Comparison of ENCODE assay signal across 10 cellular contexts in genomic region chr21:14482165-14482564, GRCh38.
DNase-seq lines count a peak whose midpoint lies in the region; ATAC-seq and TF ChIP-seq lines count a peak whose summit lies in the region.
"Had no signal": no experiment of that assay in that cellular context is flagged by ENCODE, and none has a peak within 500 bp of the region (broad histone marks: within the 10 kb centered on the region; RNA-seq: fewer than 3 reads in every experiment).

No MANE protein-coding gene starts in this region.

- H3K27me3 ChIP-seq in neutrophil = no peaks in the 10 kb centered on the region
- no peaks in the 10 kb centered on the region for H3K27me3 ChIP-seq in GM23338 (ENCODE audit: insufficient read depth)

- H4K20me1 ChIP-seq in GM23338 (replicated peaks; ENCODE audit: insufficient read depth) = no peaks in the 10 kb centered on the region

- peak overlapping the region in 1 of 2 experiments; percentile 26 for H3K4me3 ChIP-seq in neutrophil (ENCODE audit: low read depth in 1 of 2, low read length in 1 of 2)
- H3K4me3 ChIP-seq in GM23338 = no peak overlapping the region

- H3K27ac ChIP-seq in neutrophil = peak overlapping the region; percentile 95
- H3K27ac ChIP-seq in GM23338 (ENCODE audit: low read depth) = no peak overlapping the region

- peaks cover 55% of the 10 kb centered on the region for H3K36me3 Mint-ChIP-seq in activated CD4-positive, alpha-beta memory T cell treated with anti-CD3 and anti-CD28 coated beads, Interleukin-2, amount 10 ng/mL, durations not matched to agents 7 days and 5 days (ENCODE audit: low read depth)
- H3K36me3 Mint-ChIP-seq in GM23338 (ENCODE audit: low read depth) = no peaks in the 10 kb centered on the region
- H3K36me3 Mint-ChIP-seq: mesothelial cell of epicardium had no signal

- H3K4me3 Mint-ChIP-seq in activated CD4-positive, alpha-beta memory T cell treated with anti-CD3 and anti-CD28 coated beads, Interleukin-2, amount 10 ng/mL, durations not matched to agents 7 days and 5 days = peak overlapping the region; percentile 19
- H3K4me3 Mint-ChIP-seq in GM23338 = no peak overlapping the region
- H3K4me3 Mint-ChIP-seq: mesothelial cell of epicardium had no signal

- no peak overlapping the region for H2AFZ ChIP-seq in GM23338

- H3K4me1 Mint-ChIP-seq in activated CD4-positive, alpha-beta memory T cell treated with anti-CD3 and anti-CD28 coated beads, Interleukin-2, amount 10 ng/mL, durations not matched to agents 7 days and 5 days = peaks cover 48% of the 10 kb centered on the region
- 0 out of 3 replicates have a peak, but pooled peaks cover 4% of the 10 kb centered on the region for H3K4me1 Mint-ChIP-seq in GM23338

- intact Hi-C loops in posterior vena cava (cut with DNase I) = no loop called here

- DNase-seq in activated CD4-positive, CD25-positive, alpha-beta regulatory T cell (lab: John Stamatoyannopoulos, UW) = no peak
- peak; percentile 42 for DNase-seq in activated CD4-positive, alpha-beta memory T cell treated with anti-CD3 and anti-CD28 coated beads, Interleukin-2, amount 10 ng/mL, durations not matched to agents 7 days and 5 days
- DNase-seq in GM23338 (ENCODE audit: low spot score) = no peak
- DNase-seq in posterior vena cava (ENCODE audit: low spot score) = no peak
- DNase-seq: T-helper 9 cell had no signal

- H3K27ac Mint-ChIP-seq in activated CD4-positive, alpha-beta memory T cell treated with anti-CD3 and anti-CD28 coated beads, Interleukin-2, amount 10 ng/mL, durations not matched to agents 7 days and 5 days = peak overlapping the region; percentile 87
- no peak overlapping the region for H3K27ac Mint-ChIP-seq in GM23338
- H3K27ac Mint-ChIP-seq: mesothelial cell of epicardium had no signal

- no peaks in the 10 kb centered on the region for H3K79me2 ChIP-seq in GM23338 (replicated peaks; ENCODE audit: insufficient read depth)

- TF ChIP-seq CTCF in neutrophil (IDR thresholded peaks at IDR 0.05) (no peak), GM23338 (conservative IDR thresholded peaks at IDR 0.05; ENCODE audit: low read depth in 2 of 2) (no peak)

- peak; percentile 89 to 90 for ATAC-seq in activated CD4-positive, CD25-positive, alpha-beta regulatory T cell treated with anti-CD3 and anti-CD28 coated beads, Interleukin-2, amount 50 U/mL, for 24 hours
- ATAC-seq in HG03378 (IDR thresholded peaks at IDR 0.05; ENCODE audit: unreplicated experiment) (peak; percentile 48), GM23338 (no peak), HG03432 (IDR thresholded peaks at IDR 0.05; ENCODE audit: unreplicated experiment) (no peak)

- H3K4me2 ChIP-seq in GM23338 = no peak overlapping the region

- H3K27me3 Mint-ChIP-seq in activated CD4-positive, alpha-beta memory T cell treated with anti-CD3 and anti-CD28 coated beads, Interleukin-2, amount 10 ng/mL, durations not matched to agents 7 days and 5 days = no peaks in the 10 kb centered on the region
- no peaks in the 10 kb centered on the region for H3K27me3 Mint-ChIP-seq in GM23338 (ENCODE audit: insufficient read depth, low read depth, poor library complexity)

- CTCF ChIA-PET in activated CD4-positive, alpha-beta memory T cell treated with anti-CD3 and anti-CD28 coated beads, Interleukin-2, amount 10 ng/mL, durations not matched to agents 7 days and 5 days (lab: Charles Lee) = interaction anchor here (1.1 to 2.0 kb wide), 4 partner anchors 8 to 255 kb away, joined by 3 to 12 read pairs (median 4); partner anchors contain the start of gene HSPA13

- H3K36me3 ChIP-seq in neutrophil = peaks cover 6% of the 10 kb centered on the region
- no peaks in the 10 kb centered on the region for H3K36me3 ChIP-seq in GM23338 (ENCODE audit: insufficient read depth)

- H3K4me1 ChIP-seq in neutrophil (ENCODE audit: control insufficient read depth in 1 of 2, insufficient read depth in 1 of 2, low read depth in 1 of 2, low read length in 1 of 2) (peaks cover 61 to 70% of the 10 kb centered on the region in 2 experiments), GM23338 (ENCODE audit: insufficient read depth) (no peaks in the 10 kb centered on the region)

- H3F3A ChIP-seq in GM23338 (replicated peaks; ENCODE audit: low read depth) = no peaks in the 10 kb centered on the region

- H3K9me2 ChIP-seq in GM23338 (ENCODE audit: insufficient read depth) = no peaks in the 10 kb centered on the region

- POLR2A ChIA-PET in activated CD4-positive, alpha-beta memory T cell treated with anti-CD3 and anti-CD28 coated beads, Interleukin-2, amount 10 ng/mL, durations not matched to agents 7 days and 5 days (lab: Charles Lee) = interaction anchor here (0.7 to 4.8 kb wide), 17 partner anchors 11 to 281 kb away, joined by 3 to 39 read pairs (median 5); partner anchors contain the start of gene HSPA13

- H3K9me3 ChIP-seq in neutrophil = no peaks in the 10 kb centered on the region

- H3K9me3 Mint-ChIP-seq in activated CD4-positive, alpha-beta memory T cell treated with anti-CD3 and anti-CD28 coated beads, Interleukin-2, amount 10 ng/mL, durations not matched to agents 7 days and 5 days = peaks cover 25% of the 10 kb centered on the region
- H3K9me3 Mint-ChIP-seq in GM23338 = no peaks in the 10 kb centered on the region
- H3K9me3 Mint-ChIP-seq: mesothelial cell of epicardium had no signal

TF ChIP-seq in GM23338, 12 proteins besides CTCF, POLR2A, EP300 and RAD21 (continues in another document):
- TF ChIP-seq EZH2phosphoT487 (IDR thresholded peaks at IDR 0.05; ENCODE audit: unreplicated experiment) = no peak
- TF ChIP-seq, protein P1, sequence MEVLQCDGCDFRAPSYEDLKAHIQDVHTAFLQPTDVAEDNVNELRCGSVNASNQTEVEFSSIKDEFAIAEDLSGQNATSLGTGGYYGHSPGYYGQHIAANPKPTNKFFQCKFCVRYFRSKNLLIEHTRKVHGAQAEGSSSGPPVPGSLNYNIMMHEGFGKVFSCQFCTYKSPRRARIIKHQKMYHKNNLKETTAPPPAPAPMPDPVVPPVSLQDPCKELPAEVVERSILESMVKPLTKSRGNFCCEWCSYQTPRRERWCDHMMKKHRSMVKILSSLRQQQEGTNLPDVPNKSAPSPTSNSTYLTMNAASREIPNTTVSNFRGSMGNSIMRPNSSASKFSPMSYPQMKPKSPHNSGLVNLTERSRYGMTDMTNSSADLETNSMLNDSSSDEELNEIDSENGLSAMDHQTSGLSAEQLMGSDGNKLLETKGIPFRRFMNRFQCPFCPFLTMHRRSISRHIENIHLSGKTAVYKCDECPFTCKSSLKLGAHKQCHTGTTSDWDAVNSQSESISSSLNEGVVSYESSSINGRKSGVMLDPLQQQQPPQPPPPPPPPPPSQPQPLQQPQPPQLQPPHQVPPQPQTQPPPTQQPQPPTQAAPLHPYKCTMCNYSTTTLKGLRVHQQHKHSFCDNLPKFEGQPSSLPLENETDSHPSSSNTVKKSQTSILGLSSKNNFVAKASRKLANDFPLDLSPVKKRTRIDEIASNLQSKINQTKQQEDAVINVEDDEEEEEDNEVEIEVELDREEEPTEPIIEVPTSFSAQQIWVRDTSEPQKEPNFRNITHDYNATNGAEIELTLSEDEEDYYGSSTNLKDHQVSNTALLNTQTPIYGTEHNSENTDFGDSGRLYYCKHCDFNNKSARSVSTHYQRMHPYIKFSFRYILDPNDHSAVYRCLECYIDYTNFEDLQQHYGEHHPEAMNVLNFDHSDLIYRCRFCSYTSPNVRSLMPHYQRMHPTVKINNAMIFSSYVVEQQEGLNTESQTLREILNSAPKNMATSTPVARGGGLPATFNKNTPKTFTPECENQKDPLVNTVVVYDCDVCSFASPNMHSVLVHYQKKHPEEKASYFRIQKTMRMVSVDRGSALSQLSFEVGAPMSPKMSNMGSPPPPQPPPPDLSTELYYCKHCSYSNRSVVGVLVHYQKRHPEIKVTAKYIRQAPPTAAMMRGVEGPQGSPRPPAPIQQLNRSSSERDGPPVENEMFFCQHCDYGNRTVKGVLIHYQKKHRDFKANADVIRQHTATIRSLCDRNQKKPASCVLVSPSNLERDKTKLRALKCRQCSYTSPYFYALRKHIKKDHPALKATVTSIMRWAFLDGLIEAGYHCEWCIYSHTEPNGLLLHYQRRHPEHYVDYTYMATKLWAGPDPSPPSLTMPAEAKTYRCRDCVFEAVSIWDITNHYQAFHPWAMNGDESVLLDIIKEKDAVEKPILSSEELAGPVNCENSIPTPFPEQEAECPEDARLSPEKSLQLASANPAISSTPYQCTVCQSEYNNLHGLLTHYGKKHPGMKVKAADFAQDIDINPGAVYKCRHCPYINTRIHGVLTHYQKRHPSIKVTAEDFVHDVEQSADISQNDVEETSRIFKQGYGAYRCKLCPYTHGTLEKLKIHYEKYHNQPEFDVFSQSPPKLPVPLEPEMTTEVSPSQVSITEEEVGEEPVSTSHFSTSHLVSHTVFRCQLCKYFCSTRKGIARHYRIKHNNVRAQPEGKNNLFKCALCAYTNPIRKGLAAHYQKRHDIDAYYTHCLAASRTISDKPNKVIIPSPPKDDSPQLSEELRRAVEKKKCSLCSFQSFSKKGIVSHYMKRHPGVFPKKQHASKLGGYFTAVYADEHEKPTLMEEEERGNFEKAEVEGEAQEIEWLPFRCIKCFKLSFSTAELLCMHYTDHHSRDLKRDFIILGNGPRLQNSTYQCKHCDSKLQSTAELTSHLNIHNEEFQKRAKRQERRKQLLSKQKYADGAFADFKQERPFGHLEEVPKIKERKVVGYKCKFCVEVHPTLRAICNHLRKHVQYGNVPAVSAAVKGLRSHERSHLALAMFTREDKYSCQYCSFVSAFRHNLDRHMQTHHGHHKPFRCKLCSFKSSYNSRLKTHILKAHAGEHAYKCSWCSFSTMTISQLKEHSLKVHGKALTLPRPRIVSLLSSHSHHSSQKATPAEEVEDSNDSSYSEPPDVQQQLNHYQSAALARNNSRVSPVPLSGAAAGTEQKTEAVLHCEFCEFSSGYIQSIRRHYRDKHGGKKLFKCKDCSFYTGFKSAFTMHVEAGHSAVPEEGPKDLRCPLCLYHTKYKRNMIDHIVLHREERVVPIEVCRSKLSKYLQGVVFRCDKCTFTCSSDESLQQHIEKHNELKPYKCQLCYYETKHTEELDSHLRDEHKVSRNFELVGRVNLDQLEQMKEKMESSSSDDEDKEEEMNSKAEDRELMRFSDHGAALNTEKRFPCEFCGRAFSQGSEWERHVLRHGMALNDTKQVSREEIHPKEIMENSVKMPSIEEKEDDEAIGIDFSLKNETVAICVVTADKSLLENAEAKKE (CRISPR knock-in tag; IDR thresholded peaks at IDR 0.05) = no peak

Comparison
In these comparisons a context has a peak if more than half of its experiments do, and no peak if none do; other contexts are left out.
1. ATAC-seq: peak in activated CD4-positive, CD25-positive, alpha-beta regulatory T cell treated with anti-CD3 and anti-CD28 coated beads, Interleukin-2, amount 50 U/mL, for 24 hours (2 of 2) and HG03378 (single experiment); none in GM23338 (single experiment) and HG03432 (single experiment).